In the genomic region with DNA sequence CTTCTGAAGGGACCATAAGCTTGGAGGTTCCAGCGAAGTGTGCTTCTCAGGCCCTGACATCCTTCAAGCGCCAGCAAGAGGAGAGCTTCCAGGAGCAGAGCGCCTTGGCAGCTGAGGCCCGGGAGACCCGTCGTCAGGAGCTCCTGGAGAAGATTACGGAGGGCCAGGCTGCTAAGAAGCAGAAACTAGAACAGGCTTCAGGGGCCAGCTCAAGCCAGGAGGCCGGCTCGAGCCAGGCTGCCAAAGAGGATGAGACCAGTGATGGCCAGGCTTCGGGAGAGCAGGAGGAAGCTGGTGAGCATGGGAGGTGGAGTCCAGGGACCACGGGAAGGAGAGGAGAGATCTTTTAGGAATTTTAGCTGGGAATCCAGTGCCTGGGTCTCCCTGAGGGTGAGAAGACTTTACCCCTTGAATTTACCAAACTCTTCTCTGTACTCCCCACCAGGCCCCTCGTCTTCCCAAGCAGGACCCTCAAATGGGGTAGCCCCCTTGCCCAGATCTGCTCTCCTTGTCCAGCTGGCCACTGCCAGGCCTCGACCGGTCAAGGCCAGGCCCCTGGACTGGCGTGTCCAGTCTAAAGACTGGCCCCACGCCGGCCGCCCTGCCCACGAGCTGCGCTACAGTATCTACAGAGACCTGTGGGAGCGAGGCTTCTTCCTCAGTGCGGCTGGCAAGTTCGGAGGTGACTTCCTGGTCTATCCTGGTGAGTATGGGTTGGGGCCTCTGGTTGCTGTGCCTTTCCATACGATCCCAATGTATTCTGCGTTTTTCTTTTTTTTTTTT, we compare ENCODE assay signal across 1 cellular context.
A peak's percentile ranks its signal among the peaks of the same experiment; 100 is the strongest.
TF ChIP-seq lines count a peak whose summit lies in the region.

No MANE protein-coding gene starts in this region.

TF ChIP-seq in H1, 55 proteins besides CTCF, POLR2A, EP300 and RAD21:
- 0 out of 4 replicates have a peak, but pooled peaks of 1 of the 2 experiments have one; percentile 6 for TF ChIP-seq SIN3A (conservative IDR thresholded peaks at IDR 0.05 in 1 of 2, IDR thresholded peaks at IDR 0.05 in 1 of 2; ENCODE audit: low read depth in 1 of 2, low read length in 2 of 2)
- 0 out of 2 replicates have a peak, but pooled peaks have one; percentile 0 for TF ChIP-seq E2F6 (IDR thresholded peaks at IDR 0.05)
- no peak for TF ChIP-seq CBX8 (IDR thresholded peaks at IDR 0.05; ENCODE audit: borderline replicate concordance, low read depth, low read length)
- no peak for TF ChIP-seq HDAC6 (IDR thresholded peaks at IDR 0.05; ENCODE audit: low read depth, low read length)
- TF ChIP-seq KDM5A (IDR thresholded peaks at IDR 0.05; ENCODE audit: low read length) = 0 out of 2 replicates have a peak, but pooled peaks have one; percentile 27
